In genomic region chr3:183812746-183813445, GRCh38 we compare ENCODE assay signal across 12 cellular contexts.
DNase-seq lines count a peak whose midpoint lies in the region.
"Had no signal": no experiment of that assay in that cellular context is flagged by ENCODE, and none has a peak within 500 bp of the region (broad histone marks: within the 10 kb centered on the region; RNA-seq: fewer than 3 reads in every experiment).

No MANE protein-coding gene starts in this region.

- DNase-seq in Ammon's horn (ENCODE audit: low spot score) (peak; percentile 84), HPDE6-E6E7 (ENCODE audit: extremely low spot score) (peak; percentile 26), amygdala (lab: John Stamatoyannopoulos, UW) (peak in 37 of 56 donors; percentile 13 to 81 (median 42)), medulla oblongata (ENCODE audit: extremely low spot score) (peak; percentile 84), glomerular visceral epithelial cell (ENCODE audit: extremely low spot score) (no peak), NCI-H2107 treated with DMSO at 0.1 percent for 48 hours (lab: John Stamatoyannopoulos, UW; ENCODE audit: unreplicated experiment) (no peak), NCI-H2029 (lab: John Stamatoyannopoulos, UW) (no peak)
- DNase-seq in stimulated activated naive CD4-positive, alpha-beta T cell treated with Interleukin-2 at 50 U/mL for 16 hours (lab: John Stamatoyannopoulos, UW) = no peak
- DNase-seq: erythroblast; immature natural killer cell; stimulated activated CD4-positive, alpha-beta T cell treated with anti-CD3 and anti-CD28 coated beads, Interleukin-4, amount 100 ng/mL, for 1 hour; testis had no signal

Comparison
In these comparisons a context has a peak if more than half of its experiments do, and no peak if none do; other contexts are left out.
1. DNase-seq: peak in Ammon's horn (single experiment), HPDE6-E6E7 (single experiment), amygdala (37 of 56) and medulla oblongata (single experiment); none in stimulated activated naive CD4-positive, alpha-beta T cell treated with Interleukin-2 at 50 U/mL for 16 hours (single experiment), glomerular visceral epithelial cell (single experiment), NCI-H2107 treated with DMSO at 0.1 percent for 48 hours (single experiment) and NCI-H2029 (single experiment).